ENCODE assay signal across 9 cellular contexts in genomic region chr14:105294142-105294597, GRCh38. TPM values are rescaled to one million over a fixed set of nuclear protein-coding genes. Genes with fewer than 3 reads are reported as not detected.
A peak's percentile ranks its signal among the peaks of the same experiment; 100 is the strongest.
DNase-seq lines count a peak whose midpoint lies in the region; TF ChIP-seq lines count a peak whose summit lies in the region.
"Had no signal": no experiment of that assay in that cellular context is flagged by ENCODE, and none has a peak within 500 bp of the region (broad histone marks: within the 10 kb centered on the region; RNA-seq: fewer than 3 reads in every experiment).

No MANE protein-coding gene starts in this region.

- H3K4me1 ChIP-seq in right atrium auricular region: peaks cover 0 to 36% of the 10 kb centered on the region in 2 donors

- TF ChIP-seq CTCF in right atrium auricular region (IDR thresholded peaks at IDR 0.05): no peak

- H3K4me3 ChIP-seq in right atrium auricular region: no peak overlapping the region

- H3K27ac ChIP-seq in right atrium auricular region: peak overlapping the region; percentile 75 to 79
- H3K27ac ChIP-seq: parathyroid adenoma had no signal

- DNase-seq in NCI-H748 (lab: John Stamatoyannopoulos, UW; ENCODE audit: unreplicated experiment) (peak; percentile 68), NCI-H748 treated with DMSO at 0.1 percent for 48 hours (lab: John Stamatoyannopoulos, UW) (no peak), NCI-H2227 (lab: John Stamatoyannopoulos, UW; ENCODE audit: unreplicated experiment) (peak; percentile 71), right atrium auricular region (ENCODE audit: low spot score) (peak; percentile 76), mesenteric fat pad (ENCODE audit: low spot score) (no peak), SIG-M5 (lab: John Stamatoyannopoulos, UW) (no peak)
- peak; percentile 31 for DNase-seq in activated effector memory CD4-positive, alpha-beta T cell treated with Interleukin-2 at 50 U/mL for 16 hours
- DNase-seq in stimulated activated CD4-positive, alpha-beta T cell treated with anti-CD3 and anti-CD28 coated beads, Interleukin-4, amount 100 ng/mL, for 24 hours: peak; percentile 54

- no peaks in the 10 kb centered on the region for H3K27me3 ChIP-seq in right atrium auricular region

- no peaks in the 10 kb centered on the region for H3K36me3 ChIP-seq in right atrium auricular region

- no peaks in the 10 kb centered on the region for H3K9me3 ChIP-seq in right atrium auricular region

RNA-seq across cellular contexts. Expression of gene BRF1, which starts 6.6 kb away (rescaled TPM):
- total RNA-seq in right atrium auricular region (10 to 100 TPM; 16.2 to 17.2 TPM), mesenteric fat pad (34.9 TPM)

RNA-seq across cellular contexts. Expression of gene PACS2, which starts 20.4 kb away (rescaled TPM):
- total RNA-seq in right atrium auricular region (10 to 100 TPM; 55.0 to 59.7 TPM), mesenteric fat pad (84.3 TPM)

RNA-seq across cellular contexts. Expression of gene BTBD6, which starts 45.8 kb away (rescaled TPM):
- 10 to 100 TPM; 26.9 to 34.9 TPM for total RNA-seq in right atrium auricular region
- 89.7 TPM for total RNA-seq in mesenteric fat pad

Comparison
In these comparisons a context has a peak if more than half of its experiments do, and no peak if none do; other contexts are left out.
1. DNase-seq: peak in NCI-H748 (single experiment), NCI-H2227 (single experiment), activated effector memory CD4-positive, alpha-beta T cell treated with Interleukin-2 at 50 U/mL for 16 hours (single experiment), right atrium auricular region (single experiment) and stimulated activated CD4-positive, alpha-beta T cell treated with anti-CD3 and anti-CD28 coated beads, Interleukin-4, amount 100 ng/mL, for 24 hours (single experiment); none in NCI-H748 treated with DMSO at 0.1 percent for 48 hours (single experiment), mesenteric fat pad (single experiment) and SIG-M5 (single experiment).